ENCODE assay signal across 26 cellular contexts in genomic region chr21:33334824-33335223, GRCh38.
"Had no signal": no experiment of that assay in that cellular context is flagged by ENCODE, and none has a peak within 500 bp of the region (broad histone marks: within the 10 kb centered on the region; RNA-seq: fewer than 3 reads in every experiment).

No MANE protein-coding gene starts in this region.

- H3K27me3 ChIP-seq: adrenal gland, ascending aorta, brain microvascular endothelial cell, foreskin keratinocyte, right lobe of liver, stomach, suprapubic skin, tibial nerve had no signal

- H3K27ac Mint-ChIP-seq: activated CD8-positive, alpha-beta T cell treated with anti-CD3 and anti-CD28 coated beads, Interleukin-2, amount 10 ng/mL, durations not matched to agents 7 days and 5 days; dendritic cell treated with granulocyte-macrophage colony-stimulating factor and Interleukin-4, amounts not matched to agents 40 ng/mL and 50 ng/mL, for 4 days; nephron progenitor cell had no signal

- H3K27ac ChIP-seq: ascending aorta, brain microvascular endothelial cell, foreskin keratinocyte, left ventricle myocardium inferior, right lobe of liver, skin epidermis, stomach, suprapubic skin, tibial nerve, VCaP had no signal

- H3K36me3 ChIP-seq: brain microvascular endothelial cell had no signal

- FAIRE-seq: endometrium, keratinocyte, urothelium cell line had no signal

- H3K4me1 Mint-ChIP-seq: nephron progenitor cell had no signal

- ATAC-seq: activated CD8-positive, alpha-beta T cell treated with anti-CD3 and anti-CD28 coated beads, Interleukin-2, amount 10 ng/mL, durations not matched to agents 7 days and 5 days; foreskin keratinocyte had no signal

- H3K27me3 Mint-ChIP-seq: activated naive CD8-positive, alpha-beta T cell; dendritic cell treated with granulocyte-macrophage colony-stimulating factor and Interleukin-4, amounts not matched to agents 40 ng/mL and 50 ng/mL, for 4 days had no signal

- H3K9me3 ChIP-seq: right lobe of liver had no signal

- DNase-seq: activated CD4-positive, alpha-beta T cell treated with anti-CD3 and anti-CD28 coated beads, Interleukin-2, amount 50 U/mL, for 1 hour; activated CD8-positive, alpha-beta T cell treated with anti-CD3 and anti-CD28 coated beads, Interleukin-2, amount 10 ng/mL, durations not matched to agents 7 days and 5 days; activated gamma-delta T cell treated with Interleukin-2 at 50 U/mL for 16 hours; adrenal gland; brain microvascular endothelial cell; caudate nucleus; effector CD4-positive, alpha-beta T cell; erythroblast; foreskin keratinocyte; left ventricle myocardium inferior; midbrain; nephron progenitor cell; occipital lobe; right lobe of liver; stimulated activated CD4-positive, alpha-beta T cell treated with anti-CD3 and anti-CD28 coated beads, Interleukin-1b, Interleukin-23, amount 100 ng/mL, for 48 hours; stomach had no signal

- H3K4me3 ChIP-seq: adrenal gland, ascending aorta, left ventricle myocardium inferior, right lobe of liver, skin epidermis, stomach, suprapubic skin, tibial nerve had no signal

- H3K4me3 Mint-ChIP-seq: activated CD8-positive, alpha-beta T cell treated with anti-CD3 and anti-CD28 coated beads, Interleukin-2, amount 10 ng/mL, durations not matched to agents 7 days and 5 days; activated naive CD8-positive, alpha-beta T cell; dendritic cell treated with granulocyte-macrophage colony-stimulating factor and Interleukin-4, amounts not matched to agents 40 ng/mL and 50 ng/mL, for 4 days; nephron progenitor cell had no signal

- H3K4me1 ChIP-seq: foreskin keratinocyte, right lobe of liver, suprapubic skin had no signal
